Comparison of ENCODE assay signal across 28 cellular contexts in genomic region chr12:120138366-120138765, GRCh38.
"Had no signal": no experiment of that assay in that cellular context is flagged by ENCODE, and none has a peak within 500 bp of the region (broad histone marks: within the 10 kb centered on the region; RNA-seq: fewer than 3 reads in every experiment).

No MANE protein-coding gene starts in this region.

- DNase-seq: activated CD4-positive, alpha-beta T cell treated with anti-CD3 and anti-CD28 coated beads for 36 hours; activated CD4-positive, alpha-beta T cell treated with anti-CD3 and anti-CD28 coated beads, Interleukin-2, amount 10 ng/mL, durations not matched to agents 7 days and 5 days; activated CD4-positive, alpha-beta T cell treated with anti-CD3 and anti-CD28 coated beads, Interleukin-2, amount 50 U/mL, for 48 hours; activated CD8-positive, alpha-beta T cell treated with anti-CD3 and anti-CD28 coated beads, Interleukin-2, amount 10 ng/mL, durations not matched to agents 7 days and 5 days; activated gamma-delta T cell; activated naive CD4-positive, alpha-beta T cell treated with Interleukin-2 at 50 U/mL for 16 hours; activated T-cell treated with anti-CD3 and anti-CD28 coated beads, Interleukin-2, amount 50 U/mL, for 24 hours; aorta; brain microvascular endothelial cell; central memory CD4-positive, alpha-beta T cell; Karpas-422; NCI-H1048; NCI-H1105 treated with DMSO at 0.1 percent for 48 hours; NCI-H1436; NCI-H1694; NCI-H1930; NCI-H2081 treated with DMSO at 0.1 percent for 48 hours; NCI-H226; NCI-H446 treated with DMSO at 0.1 percent for 48 hours; NCI-H524; NCI-H69; SHP77; SJCRH30; T1000 had no signal

- H3K9me3 Mint-ChIP-seq: activated CD4-positive, alpha-beta T cell treated with anti-CD3 and anti-CD28 coated beads, Interleukin-2, amount 10 ng/mL, durations not matched to agents 7 days and 5 days; activated naive CD4-positive, alpha-beta T cell treated with anti-CD3 and anti-CD28 coated beads, Interleukin-2, amount 50 U/mL, for 24 hours; activated T-cell treated with anti-CD3 and anti-CD28 coated beads, Interleukin-2, amount 50 U/mL, for 24 hours; activated T-helper 2 cell treated with anti-CD3 and anti-CD28 coated beads, Interferon-gamma antibody, Interleukin-2, Interleukin-4, amounts not matched to agents 10 μg/mL and 5 μg/mL and 100 μg/mL, durations not matched to agents 14 hours and 24 hours and 36 hours had no signal

- H3K9me3 ChIP-seq: SJCRH30 had no signal

- ATAC-seq: activated CD4-positive, alpha-beta T cell treated with anti-CD3 and anti-CD28 coated beads for 36 hours; activated CD8-positive, alpha-beta T cell treated with anti-CD3 and anti-CD28 coated beads, Interleukin-2, amount 10 ng/mL, durations not matched to agents 7 days and 5 days; Panc1 had no signal

- H3K4me3 Mint-ChIP-seq: activated CD4-positive, alpha-beta T cell treated with anti-CD3 and anti-CD28 coated beads for 36 hours; activated CD4-positive, alpha-beta T cell treated with anti-CD3 and anti-CD28 coated beads, Interleukin-2, amount 10 ng/mL, durations not matched to agents 7 days and 5 days; activated CD8-positive, alpha-beta T cell treated with anti-CD3 and anti-CD28 coated beads, Interleukin-2, amount 10 ng/mL, durations not matched to agents 7 days and 5 days; activated naive CD4-positive, alpha-beta T cell treated with anti-CD3 and anti-CD28 coated beads, Interleukin-2, amount 50 U/mL, for 24 hours; activated T-cell treated with anti-CD3 and anti-CD28 coated beads, Interleukin-2, amount 50 U/mL, for 24 hours had no signal

- H3K4me3 ChIP-seq: SJCRH30, SK-N-MC had no signal

- H3K27ac Mint-ChIP-seq: activated CD4-positive, alpha-beta T cell treated with anti-CD3 and anti-CD28 coated beads for 36 hours; activated CD4-positive, alpha-beta T cell treated with anti-CD3 and anti-CD28 coated beads, Interleukin-2, amount 10 ng/mL, durations not matched to agents 7 days and 5 days; activated CD8-positive, alpha-beta T cell treated with anti-CD3 and anti-CD28 coated beads, Interleukin-2, amount 10 ng/mL, durations not matched to agents 7 days and 5 days; activated naive CD4-positive, alpha-beta T cell treated with anti-CD3 and anti-CD28 coated beads, Interleukin-2, amount 50 U/mL, for 24 hours; activated T-cell treated with anti-CD3 and anti-CD28 coated beads, Interleukin-2, amount 50 U/mL, for 24 hours; activated T-helper 2 cell treated with anti-CD3 and anti-CD28 coated beads, Interferon-gamma antibody, Interleukin-2, Interleukin-4, amounts not matched to agents 10 μg/mL and 5 μg/mL and 100 μg/mL, durations not matched to agents 14 hours and 24 hours and 36 hours had no signal

- H3K27me3 Mint-ChIP-seq: activated CD4-positive, alpha-beta T cell treated with anti-CD3 and anti-CD28 coated beads for 36 hours; activated CD4-positive, alpha-beta T cell treated with anti-CD3 and anti-CD28 coated beads, Interleukin-2, amount 10 ng/mL, durations not matched to agents 7 days and 5 days; activated naive CD4-positive, alpha-beta T cell treated with anti-CD3 and anti-CD28 coated beads, Interleukin-2, amount 50 U/mL, for 24 hours; activated T-cell treated with anti-CD3 and anti-CD28 coated beads, Interleukin-2, amount 50 U/mL, for 24 hours had no signal

- H3K27ac ChIP-seq: brain microvascular endothelial cell, SJCRH30, SK-N-MC had no signal

- H3K4me1 ChIP-seq: SJCRH30 had no signal

- H3K27me3 ChIP-seq: brain microvascular endothelial cell, SJCRH30 had no signal

- H3K4me1 Mint-ChIP-seq: activated CD4-positive, alpha-beta T cell treated with anti-CD3 and anti-CD28 coated beads for 36 hours; activated CD4-positive, alpha-beta T cell treated with anti-CD3 and anti-CD28 coated beads, Interleukin-2, amount 10 ng/mL, durations not matched to agents 7 days and 5 days; activated naive CD4-positive, alpha-beta T cell treated with anti-CD3 and anti-CD28 coated beads, Interleukin-2, amount 50 U/mL, for 24 hours had no signal
